In the genomic region with DNA sequence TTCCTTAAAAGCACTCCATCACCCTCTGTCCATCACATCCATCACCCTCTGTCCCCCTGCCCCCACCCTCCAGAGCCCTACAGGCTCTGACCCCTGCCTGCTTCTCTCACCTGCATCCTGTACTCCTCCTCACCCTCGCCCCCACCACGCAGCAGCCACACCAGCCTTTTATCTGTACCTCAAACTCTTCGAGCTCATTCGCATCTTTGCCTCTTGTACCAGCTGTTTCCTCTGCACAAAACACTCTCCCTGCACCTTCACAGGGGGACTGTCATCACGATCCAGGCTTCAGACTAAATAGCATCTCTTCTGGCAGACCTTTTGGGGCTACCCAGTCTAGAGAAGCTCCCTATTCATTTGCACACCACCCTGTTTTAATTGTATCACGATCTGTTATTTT, we compare ENCODE assay signal across 15 cellular contexts. TPM values are rescaled to one million over a fixed set of nuclear protein-coding genes. Genes with fewer than 3 reads are reported as not detected.
DNase-seq lines count a peak whose midpoint lies in the region; ATAC-seq and TF ChIP-seq lines count a peak whose summit lies in the region.
"Had no signal": no experiment of that assay in that cellular context is flagged by ENCODE, and none has a peak within 500 bp of the region (broad histone marks: within the 10 kb centered on the region; RNA-seq: fewer than 3 reads in every experiment).

No MANE protein-coding gene starts in this region.

- no peaks in the 10 kb centered on the region for H3K27me3 ChIP-seq in CD4-positive, alpha-beta T cell (ENCODE audit: control insufficient read depth, insufficient read depth, low read length)
- no peaks in the 10 kb centered on the region for H3K27me3 ChIP-seq in endodermal cell (ENCODE audit: control insufficient read depth, insufficient read depth, low read length, poor library complexity, severe bottlenecking)

- H3K4me3 Mint-ChIP-seq in activated T-cell treated with anti-CD3 and anti-CD28 coated beads, Interleukin-2, amount 50 U/mL, for 24 hours, result no peak overlapping the region
- H3K4me3 Mint-ChIP-seq in CD4-positive, alpha-beta T cell, result no peak overlapping the region
- H3K4me3 Mint-ChIP-seq in endodermal cell, result no peak overlapping the region
- H3K4me3 Mint-ChIP-seq: CD14-positive monocyte had no signal

- WGBS in endodermal cell (ENCODE audit: insufficient coverage in 1 of 2, insufficient read length in 1 of 2), 2 experiments, result 80 to 89% methylated on average over 6 of the region's 6 CpGs

- H3K27ac Mint-ChIP-seq in activated T-cell treated with anti-CD3 and anti-CD28 coated beads, Interleukin-2, amount 50 U/mL, for 24 hours, result peak overlapping the region; percentile 1
- H3K27ac Mint-ChIP-seq in CD4-positive, alpha-beta T cell, result peak overlapping the region; percentile 72
- no peak overlapping the region for H3K27ac Mint-ChIP-seq in endodermal cell
- H3K27ac Mint-ChIP-seq: CD14-positive monocyte had no signal

- TF ChIP-seq CTCF in CD4-positive, alpha-beta T cell (IDR thresholded peaks at IDR 0.05), result no peak
- no peak for TF ChIP-seq CTCF in endodermal cell (conservative IDR thresholded peaks at IDR 0.05)

- H3K4me1 ChIP-seq in endodermal cell (ENCODE audit: control insufficient read depth, insufficient read depth, low read length), result no peaks in the 10 kb centered on the region

- no peak overlapping the region for H3K9ac ChIP-seq in endodermal cell (ENCODE audit: extremely low read depth, low read length, poor library complexity, severe bottlenecking)

- no peaks in the 10 kb centered on the region for H3K36me3 Mint-ChIP-seq in activated T-cell treated with anti-CD3 and anti-CD28 coated beads, Interleukin-2, amount 50 U/mL, for 24 hours (ENCODE audit: low read depth)
- no peaks in the 10 kb centered on the region for H3K36me3 Mint-ChIP-seq in CD4-positive, alpha-beta T cell (ENCODE audit: low read depth)
- H3K36me3 Mint-ChIP-seq in endodermal cell (ENCODE audit: low read depth), result no peaks in the 10 kb centered on the region
- H3K36me3 Mint-ChIP-seq: CD14-positive monocyte had no signal

- no peaks in the 10 kb centered on the region for H3K9me3 Mint-ChIP-seq in activated T-cell treated with anti-CD3 and anti-CD28 coated beads, Interleukin-2, amount 50 U/mL, for 24 hours
- H3K9me3 Mint-ChIP-seq in CD4-positive, alpha-beta T cell, result no peaks in the 10 kb centered on the region
- no peaks in the 10 kb centered on the region for H3K9me3 Mint-ChIP-seq in endodermal cell

- H3K27me3 Mint-ChIP-seq in activated T-cell treated with anti-CD3 and anti-CD28 coated beads, Interleukin-2, amount 50 U/mL, for 24 hours, result no peaks in the 10 kb centered on the region
- H3K27me3 Mint-ChIP-seq in CD4-positive, alpha-beta T cell, result no peaks in the 10 kb centered on the region
- no peaks in the 10 kb centered on the region for H3K27me3 Mint-ChIP-seq in endodermal cell (ENCODE audit: insufficient read depth)

- CTCF ChIA-PET in CD4-positive, alpha-beta T cell (lab: Charles Lee), result no interaction called here

- no peaks in the 10 kb centered on the region for H3K36me3 ChIP-seq in KOPT-K1 (ENCODE audit: insufficient read depth, low read length)
- no peaks in the 10 kb centered on the region for H3K36me3 ChIP-seq in endodermal cell (ENCODE audit: control insufficient read depth, insufficient read depth, low read length)

- POLR2A ChIA-PET in CD4-positive, alpha-beta T cell (lab: Charles Lee), result interaction anchor here (0.6 to 1.1 kb wide), 6 partner anchors 44 to 136 kb away, joined by 3 read pairs; a partner anchor contains a TSS

- peak overlapping the region; percentile 22 for H3K27ac ChIP-seq in CD4-positive, alpha-beta T cell (ENCODE audit: low read depth, low read length)
- peak overlapping the region; percentile 29 for H3K27ac ChIP-seq in KOPT-K1 (ENCODE audit: low read depth, low read length, poor library complexity, severe bottlenecking)
- no peak overlapping the region for H3K27ac ChIP-seq in endodermal cell (ENCODE audit: low read depth, low read length)

- peaks cover 36% of the 10 kb centered on the region for H3K4me1 Mint-ChIP-seq in activated T-cell treated with anti-CD3 and anti-CD28 coated beads, Interleukin-2, amount 50 U/mL, for 24 hours (ENCODE audit: low read depth)
- peaks cover 31% of the 10 kb centered on the region for H3K4me1 Mint-ChIP-seq in CD4-positive, alpha-beta T cell (ENCODE audit: low read depth)
- peaks cover 38% of the 10 kb centered on the region for H3K4me1 Mint-ChIP-seq in endodermal cell

- no peak for DNase-seq in activated T-cell treated with anti-CD3 and anti-CD28 coated beads, Interleukin-2, amount 50 U/mL, for 24 hours
- no peak for DNase-seq in activated T-cell treated with anti-CD3 and anti-CD28 coated beads, Interleukin-2, amount 50 U/mL, for 48 hours
- DNase-seq in CD4-positive, alpha-beta T cell, result peak in 6 of 10 experiments; percentile 24 to 61 (median 38)
- DNase-seq in endodermal cell (peak; percentile 38), Right ventricle myocardium superior (no peak), NOMO-1 treated with DMSO at 0.1 percent for 48 hours (lab: John Stamatoyannopoulos, UW; ENCODE audit: unreplicated experiment) (no peak)
- DNase-seq: HCEC 1CT, Kasumi-1, NCI-H1417, NCI-H1930, NCI-H2171, NCI-H446 treated with DMSO at 0.1 percent for 48 hours had no signal

- H3K4me3 ChIP-seq in endodermal cell (ENCODE audit: low read length), result no peak overlapping the region

- ATAC-seq in CD4-positive, alpha-beta T cell (ENCODE audit: poor library complexity), result peak; percentile 95
- ATAC-seq in Right ventricle myocardium superior (ENCODE audit: poor library complexity), result no peak

- intact Hi-C loops in CD4-positive, alpha-beta T cell (cut with DNase I, micrococcal nuclease), result loop anchor here in 1 of 2 experiments (1.0 to 10.0 kb wide), 2 partner anchors 24 to 50 kb away; a partner anchor contains a TSS
- intact Hi-C loops in Right ventricle myocardium superior (cut with DNase I), result no loop called here

- no peaks in the 10 kb centered on the region for H3K9me3 ChIP-seq in CD4-positive, alpha-beta T cell (ENCODE audit: control insufficient read depth, low read length)
- H3K9me3 ChIP-seq in KOPT-K1 (ENCODE audit: insufficient read depth, low read length, poor library complexity, severe bottlenecking), result no peaks in the 10 kb centered on the region
- H3K9me3 ChIP-seq in endodermal cell (ENCODE audit: control insufficient read depth, low read length), result no peaks in the 10 kb centered on the region

RNA-seq across cellular contexts. Expression of a gene that starts 24.1 kb away (rescaled TPM):
- 1 to 10 TPM; 7.1 to 9.1 TPM for total RNA-seq in CD4-positive, alpha-beta T cell
- 1 to 10 TPM; 1.1 to 1.5 TPM for total RNA-seq in endodermal cell
- polyA plus RNA-seq in endodermal cell (2013, experiment 1 of 2), result 0.25 TPM
- polyA plus RNA-seq in endodermal cell (2013, experiment 2 of 2), result 0.37 TPM
- total RNA-seq in Right ventricle myocardium superior, result 2.3 TPM
- total RNA-seq: A673 had no signal

RNA-seq across cellular contexts. Expression of a gene that starts 52.4 kb away (rescaled TPM):
- 1 to 10 TPM; 1.3 to 1.4 TPM for total RNA-seq in CD4-positive, alpha-beta T cell
- total RNA-seq in endodermal cell (1 to 10 TPM; 1.6 to 2.0 TPM), Right ventricle myocardium superior (not detected)
- not detected for polyA plus RNA-seq in endodermal cell (2013, experiment 1 of 2)
- 0.46 TPM for polyA plus RNA-seq in endodermal cell (2013, experiment 2 of 2)

Comparison
In these comparisons a context has a peak if more than half of its experiments do, and no peak if none do; other contexts are left out.
1. DNase-seq: peak in CD4-positive, alpha-beta T cell (6 of 10) and endodermal cell (single experiment); none in activated T-cell treated with anti-CD3 and anti-CD28 coated beads, Interleukin-2, amount 50 U/mL, for 24 hours (single experiment), activated T-cell treated with anti-CD3 and anti-CD28 coated beads, Interleukin-2, amount 50 U/mL, for 48 hours (0 of 2), Right ventricle myocardium superior (single experiment) and NOMO-1 treated with DMSO at 0.1 percent for 48 hours (single experiment).